In genomic region chr19:35128398-35129057, GRCh38 we compare ENCODE assay signal across 22 cellular contexts. TPM values are rescaled to one million over a fixed set of nuclear protein-coding genes. Genes with fewer than 3 reads are reported as not detected.
"Had no signal": no experiment of that assay in that cellular context is flagged by ENCODE, and none has a peak within 500 bp of the region (broad histone marks: within the 10 kb centered on the region; RNA-seq: fewer than 3 reads in every experiment).

No MANE protein-coding gene starts in this region.

- ATAC-seq: natural killer cell treated with Interleukin-12 subunit alpha and Interleukin-12 subunit beta and Interleukin-15 and Interleukin-18, amount 100 ng/mL, for 72 hours; T-helper 17 cell had no signal

- H3K36me3 ChIP-seq: left ventricle myocardium inferior, thyroid gland had no signal

- H3K27ac ChIP-seq: parathyroid adenoma, thyroid gland had no signal

- H3K27me3 ChIP-seq: thyroid gland had no signal

- DNase-seq: activated CD4-positive, alpha-beta memory T cell treated with anti-CD3 and anti-CD28 coated beads for 36 hours; activated CD4-positive, alpha-beta T cell treated with anti-CD3 and anti-CD28 coated beads for 48 hours; activated naive CD4-positive, alpha-beta T cell treated with Interleukin-2 at 50 U/mL for 16 hours; activated naive CD8-positive, alpha-beta T cell treated with anti-CD3 and anti-CD28 coated beads, Interleukin-2, amount 10 ng/mL, durations not matched to agents 7 days and 5 days; activated T-cell treated with anti-CD3 and anti-CD28 coated beads, Interleukin-2, amount 50 U/mL, for 48 hours; amniotic stem cell; cortex of kidney; immature natural killer cell; kidney glomerular epithelial cell; left ventricle myocardium inferior; nucleus accumbens; stimulated activated CD4-positive, alpha-beta T cell treated with anti-CD3 and anti-CD28 coated beads, Interleukin-4, amount 100 ng/mL, for 1 hour; stimulated activated naive CD4-positive, alpha-beta T cell treated with Interleukin-2 at 50 U/mL for 16 hours; SW 1271; T-helper 17 cell; thyroid gland had no signal

- H3K9ac ChIP-seq: parathyroid adenoma had no signal

- H3K9me3 ChIP-seq: left ventricle myocardium inferior, thyroid gland had no signal

- H3K4me3 ChIP-seq: left ventricle myocardium inferior, thyroid gland had no signal

RNA-seq across cellular contexts. Expression of gene LGI4, which starts 6.3 kb away (rescaled TPM):
- total RNA-seq: bronchial epithelial cell; lung microvascular endothelial cell; natural killer cell treated with Interleukin-12 subunit alpha and Interleukin-12 subunit beta and Interleukin-15 and Interleukin-18, amount 100 ng/mL, for 72 hours; renal cortical epithelial cell had no signal
- polyA plus RNA-seq: immature natural killer cell had no signal

RNA-seq across cellular contexts. Expression of gene FXYD1, which starts 10.1 kb away (rescaled TPM):
- total RNA-seq: activated naive CD8-positive, alpha-beta T cell treated with anti-CD3 and anti-CD28 coated beads, Interleukin-2, amount 10 ng/mL, durations not matched to agents 7 days and 5 days; bronchial epithelial cell; lung microvascular endothelial cell; natural killer cell treated with Interleukin-12 subunit alpha and Interleukin-12 subunit beta and Interleukin-15 and Interleukin-18, amount 100 ng/mL, for 72 hours; renal cortical epithelial cell had no signal

RNA-seq across cellular contexts. Expression of gene FXYD3, which starts 12.9 kb away (rescaled TPM):
- total RNA-seq: activated CD4-positive, alpha-beta memory T cell treated with anti-CD3 and anti-CD28 coated beads for 36 hours; activated naive CD8-positive, alpha-beta T cell treated with anti-CD3 and anti-CD28 coated beads, Interleukin-2, amount 10 ng/mL, durations not matched to agents 7 days and 5 days; fibroblast of lung; lung microvascular endothelial cell; natural killer cell treated with Interleukin-12 subunit alpha and Interleukin-12 subunit beta and Interleukin-15 and Interleukin-18, amount 100 ng/mL, for 72 hours; renal cortical epithelial cell; T-helper 17 cell had no signal
- polyA plus RNA-seq: fibroblast of lung, immature natural killer cell had no signal

RNA-seq across cellular contexts. Expression of gene FXYD7, which starts 14.5 kb away (rescaled TPM):
- total RNA-seq: bronchial epithelial cell; fibroblast of lung; left ventricle myocardium inferior; lung microvascular endothelial cell; natural killer cell treated with Interleukin-12 subunit alpha and Interleukin-12 subunit beta and Interleukin-15 and Interleukin-18, amount 100 ng/mL, for 72 hours; renal cortical epithelial cell had no signal
- polyA plus RNA-seq: fibroblast of lung had no signal
